ENCODE assay signal across 8 cellular contexts in genomic region chr2:121754851-121755236, GRCh38. TPM values are rescaled to one million over a fixed set of nuclear protein-coding genes. Genes with fewer than 3 reads are reported as not detected.
A peak's percentile ranks its signal among the peaks of the same experiment; 100 is the strongest.
DNase-seq lines count a peak whose midpoint lies in the region; ATAC-seq and TF ChIP-seq lines count a peak whose summit lies in the region.

No MANE protein-coding gene starts in this region.

- H3K27me3 ChIP-seq in heart left ventricle, result no peaks in the 10 kb centered on the region
- H3K27me3 ChIP-seq in thoracic aorta (replicated peaks; ENCODE audit: insufficient read depth), result no peaks in the 10 kb centered on the region

- H3K27ac Mint-ChIP-seq in activated CD4-positive, alpha-beta memory T cell treated with anti-CD3 and anti-CD28 coated beads for 36 hours, result peak overlapping the region; percentile 80

- POLR2A ChIA-PET in activated CD4-positive, alpha-beta memory T cell treated with anti-CD3 and anti-CD28 coated beads for 36 hours (lab: Charles Lee), result interaction anchor here (0.6 kb wide), 1 partner anchor 17 kb away, joined by 3 read pairs; no protein-coding TSS in a partner anchor

- H3K9me3 ChIP-seq in heart left ventricle (no peaks in the 10 kb centered on the region), iPS-18c (ENCODE audit: control insufficient read depth, insufficient read depth, low read length) (no peaks in the 10 kb centered on the region), thoracic aorta (no peaks in the 10 kb centered on the region)

- TF ChIP-seq CTCF in heart left ventricle (IDR thresholded peaks at IDR 0.05) (no peak), thoracic aorta (IDR thresholded peaks at IDR 0.05) (no peak), omental fat pad (IDR thresholded peaks at IDR 0.05) (no peak)

- CTCF ChIA-PET in activated CD4-positive, alpha-beta memory T cell treated with anti-CD3 and anti-CD28 coated beads for 36 hours (lab: Charles Lee), result interaction anchor here (1.0 kb wide), 1 partner anchor 56 kb away, joined by 3 read pairs; no protein-coding TSS in a partner anchor

- peaks cover 23% of the 10 kb centered on the region for H3K4me1 Mint-ChIP-seq in activated CD4-positive, alpha-beta memory T cell treated with anti-CD3 and anti-CD28 coated beads for 36 hours (ENCODE audit: low read depth)

- H3K4me1 ChIP-seq in heart left ventricle (peaks cover 0 to 30% (median 17%) of the 10 kb centered on the region in 12 donors), thoracic aorta (ENCODE audit: control insufficient read depth in 1 of 2, low read depth in 2 of 2) (peaks cover 12 to 22% of the 10 kb centered on the region in 2 donors)

- H3K4me3 Mint-ChIP-seq in activated CD4-positive, alpha-beta memory T cell treated with anti-CD3 and anti-CD28 coated beads for 36 hours, result peak overlapping the region; percentile 97

- peaks cover 11% of the 10 kb centered on the region for H3K36me3 Mint-ChIP-seq in activated CD4-positive, alpha-beta memory T cell treated with anti-CD3 and anti-CD28 coated beads for 36 hours

- no peaks in the 10 kb centered on the region for H3K9me3 Mint-ChIP-seq in activated CD4-positive, alpha-beta memory T cell treated with anti-CD3 and anti-CD28 coated beads for 36 hours

- no peaks in the 10 kb centered on the region for H3K27me3 Mint-ChIP-seq in activated CD4-positive, alpha-beta memory T cell treated with anti-CD3 and anti-CD28 coated beads for 36 hours

- peak overlapping the region; percentile 46 to 99 (median 91) for H3K4me3 ChIP-seq in heart left ventricle
- peak overlapping the region; percentile 60 for H3K4me3 ChIP-seq in iPS-18c (ENCODE audit: insufficient read depth, low read depth, low read length)
- H3K4me3 ChIP-seq in thoracic aorta, result peak overlapping the region; percentile 92

- WGBS in heart left ventricle, 4 donors, result 1 to 5% (median 3%) methylated on average over 8 of the region's 8 CpGs

- H3K36me3 ChIP-seq in heart left ventricle, result peaks cover 0 to 26% (median 22%) of the 10 kb centered on the region in 9 donors
- peaks cover 2% of the 10 kb centered on the region for H3K36me3 ChIP-seq in thoracic aorta

- H3K27ac ChIP-seq in heart left ventricle, result peak overlapping the region in 10 of 12 donors; percentile 15 to 85 (median 74)
- H3K27ac ChIP-seq in thoracic aorta, result no peak overlapping the region

- TF ChIP-seq POLR2A in heart left ventricle (IDR thresholded peaks at IDR 0.05), result no peak

- ATAC-seq in heart left ventricle (no peak), left ventricle myocardium superior (no peak), thoracic aorta (ENCODE audit: insufficient number of reproducible peaks, low FRiP score, low read depth) (peak; percentile 16), omental fat pad (ENCODE audit: low FRiP score) (no peak), HG03342 (IDR thresholded peaks at IDR 0.05; ENCODE audit: unreplicated experiment) (no peak)

- no peak for DNase-seq in heart left ventricle
- DNase-seq in left ventricle myocardium superior, result no peak
- DNase-seq in activated CD4-positive, alpha-beta memory T cell treated with anti-CD3 and anti-CD28 coated beads for 36 hours, result no peak
- DNase-seq in thoracic aorta (ENCODE audit: low spot score), result no peak
- DNase-seq in NCI-H1048 (lab: John Stamatoyannopoulos, UW), result no peak
- no peak for DNase-seq in omental fat pad (ENCODE audit: low spot score)

- intact Hi-C loops in heart left ventricle (cut with DNase I), result loop anchor here in 2 of 10 donors (2.0 kb wide), 1 partner anchor 18 kb away; the partner anchor contains the start of gene NIFK (in 2 of the 2)
- intact Hi-C loops in left ventricle myocardium superior (cut with micrococcal nuclease), result no loop called here
- intact Hi-C loops in activated CD4-positive, alpha-beta memory T cell treated with anti-CD3 and anti-CD28 coated beads for 36 hours (cut with micrococcal nuclease), result loop anchor here (1.0 kb wide), 4 partner anchors 9 to 225 kb away; partner anchors contain the start of genes CLASP1 and RNU4ATAC

RNA-seq across cellular contexts. Expression of gene TSN, which starts 0.6 kb away (rescaled TPM):
- total RNA-seq in heart left ventricle, result 10 to 100 TPM; 36.8 to 58.8 (median 45.1) TPM
- 10 to 100 TPM; 17.2 to 43.3 TPM for polyA plus RNA-seq in heart left ventricle
- total RNA-seq in left ventricle myocardium superior, result 38.1 TPM
- total RNA-seq in activated CD4-positive, alpha-beta memory T cell treated with anti-CD3 and anti-CD28 coated beads for 36 hours, result 10 to 100 TPM; 68.8 to 74.5 TPM
- 10 to 100 TPM; 33.5 to 34.3 TPM for total RNA-seq in thoracic aorta
- 10 to 100 TPM; 28.3 to 39.5 (median 33.2) TPM for total RNA-seq in omental fat pad

RNA-seq across cellular contexts. Expression of gene NIFK, which starts 18.2 kb away (rescaled TPM):
- 10 to 100 TPM; 19.1 to 41.3 (median 28.8) TPM for total RNA-seq in heart left ventricle
- polyA plus RNA-seq in heart left ventricle, result 10 to 100 TPM; 24.6 to 38.5 TPM
- 20.7 TPM for total RNA-seq in left ventricle myocardium superior
- 100 to 1,000 TPM; 244 to 252 TPM for total RNA-seq in activated CD4-positive, alpha-beta memory T cell treated with anti-CD3 and anti-CD28 coated beads for 36 hours
- 10 to 100 TPM; 34.9 to 83.2 TPM for total RNA-seq in thoracic aorta
- 10 to 100 TPM; 33.1 to 97.6 (median 50.1) TPM for total RNA-seq in omental fat pad

Comparison
In these comparisons a context has a peak if more than half of its experiments do, and no peak if none do; other contexts are left out.
1. H3K27ac ChIP-seq: peak in heart left ventricle (10 of 12); none in thoracic aorta (0 of 2).
2. Peak in every context shown above with its lines, with median percentiles within 50 percentile points of each other: H3K4me3 ChIP-seq.